In the genomic region with DNA sequence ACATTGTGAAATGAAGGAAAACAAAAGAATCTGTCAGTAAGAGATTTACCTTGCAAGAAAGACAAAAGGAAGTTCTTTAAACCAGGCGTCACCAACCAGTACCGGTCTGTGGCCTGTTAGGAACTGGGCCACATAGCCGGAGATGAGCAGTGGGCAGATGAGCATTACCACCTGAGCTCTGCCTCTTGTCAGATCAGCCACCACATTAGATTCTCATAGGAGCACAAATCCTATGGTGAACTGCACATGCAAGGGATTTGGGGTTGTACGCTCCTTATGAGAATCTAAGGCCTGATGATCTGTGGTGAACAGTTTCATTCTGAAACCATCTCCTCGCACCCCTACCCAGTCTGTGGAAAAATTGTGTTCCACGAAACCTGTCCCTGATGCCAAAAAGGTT, we compare ENCODE assay signal across 26 cellular contexts.
DNase-seq lines count a peak whose midpoint lies in the region; ATAC-seq and TF ChIP-seq lines count a peak whose summit lies in the region.
"Had no signal": no experiment of that assay in that cellular context is flagged by ENCODE, and none has a peak within 500 bp of the region (broad histone marks: within the 10 kb centered on the region; RNA-seq: fewer than 3 reads in every experiment).

No MANE protein-coding gene starts in this region.

- no peaks in the 10 kb centered on the region for H3K36me3 ChIP-seq in GM23338 (ENCODE audit: insufficient read depth)
- H3K36me3 ChIP-seq: BE2C, thoracic aorta had no signal

- no peak for TF ChIP-seq CTCF in GM23338 (conservative IDR thresholded peaks at IDR 0.05; ENCODE audit: low read depth in 2 of 2)

- H3K9me3 Mint-ChIP-seq in activated naive CD4-positive, alpha-beta T cell treated with anti-CD3 and anti-CD28 coated beads, Interleukin-2, amount 10 ng/mL, durations not matched to agents 7 days and 5 days: peaks cover 38% of the 10 kb centered on the region
- peaks cover 17% of the 10 kb centered on the region for H3K9me3 Mint-ChIP-seq in activated naive CD4-positive, alpha-beta T cell treated with anti-CD3 and anti-CD28 coated beads for 36 hours
- H3K9me3 Mint-ChIP-seq in activated CD8-positive, alpha-beta T cell treated with anti-CD3 and anti-CD28 coated beads, Interleukin-2, amount 10 ng/mL, durations not matched to agents 7 days and 5 days (ENCODE audit: insufficient read depth): peaks cover 27% of the 10 kb centered on the region
- H3K9me3 Mint-ChIP-seq in immature natural killer cell: no peaks in the 10 kb centered on the region
- peaks cover 17% of the 10 kb centered on the region for H3K9me3 Mint-ChIP-seq in GM23338

- H3K27ac Mint-ChIP-seq in activated naive CD4-positive, alpha-beta T cell treated with anti-CD3 and anti-CD28 coated beads, Interleukin-2, amount 10 ng/mL, durations not matched to agents 7 days and 5 days: peak overlapping the region; percentile 0
- no peak overlapping the region for H3K27ac Mint-ChIP-seq in activated naive CD4-positive, alpha-beta T cell treated with anti-CD3 and anti-CD28 coated beads for 36 hours
- peak overlapping the region; percentile 79 for H3K27ac Mint-ChIP-seq in activated CD8-positive, alpha-beta T cell treated with anti-CD3 and anti-CD28 coated beads, Interleukin-2, amount 10 ng/mL, durations not matched to agents 7 days and 5 days
- H3K27ac Mint-ChIP-seq in immature natural killer cell: peak overlapping the region; percentile 40 to 96 (median 86)
- H3K27ac Mint-ChIP-seq in GM23338: no peak overlapping the region

- no peaks in the 10 kb centered on the region for H3K9me2 ChIP-seq in GM23338 (ENCODE audit: insufficient read depth)

- no peaks in the 10 kb centered on the region for H3K27me3 Mint-ChIP-seq in activated naive CD4-positive, alpha-beta T cell treated with anti-CD3 and anti-CD28 coated beads, Interleukin-2, amount 10 ng/mL, durations not matched to agents 7 days and 5 days
- H3K27me3 Mint-ChIP-seq in activated naive CD4-positive, alpha-beta T cell treated with anti-CD3 and anti-CD28 coated beads for 36 hours (ENCODE audit: low read depth): no peaks in the 10 kb centered on the region
- no peaks in the 10 kb centered on the region for H3K27me3 Mint-ChIP-seq in activated CD8-positive, alpha-beta T cell treated with anti-CD3 and anti-CD28 coated beads, Interleukin-2, amount 10 ng/mL, durations not matched to agents 7 days and 5 days (ENCODE audit: low read depth)
- peaks cover 2 to 7% (median 3%) of the 10 kb centered on the region in 3 donors for H3K27me3 Mint-ChIP-seq in immature natural killer cell (ENCODE audit: low read depth in 3 of 3)
- H3K27me3 Mint-ChIP-seq in GM23338 (ENCODE audit: insufficient read depth, low read depth, poor library complexity): peaks cover 3% of the 10 kb centered on the region
- H3K27me3 Mint-ChIP-seq: activated CD4-positive, alpha-beta memory T cell treated with anti-CD3 and anti-CD28 coated beads, Interleukin-2, amount 10 ng/mL, durations not matched to agents 7 days and 5 days had no signal

- no peak for DNase-seq in activated naive CD4-positive, alpha-beta T cell treated with anti-CD3 and anti-CD28 coated beads, Interleukin-2, amount 10 ng/mL, durations not matched to agents 7 days and 5 days
- DNase-seq in activated naive CD4-positive, alpha-beta T cell treated with anti-CD3 and anti-CD28 coated beads for 36 hours: no peak
- DNase-seq in activated CD8-positive, alpha-beta T cell treated with anti-CD3 and anti-CD28 coated beads, Interleukin-2, amount 10 ng/mL, durations not matched to agents 7 days and 5 days: no peak
- DNase-seq in immature natural killer cell (peak in 1 of 3 donors; percentile 34), GM23338 (ENCODE audit: low spot score) (no peak)
- DNase-seq: ACHN; activated CD4-positive, alpha-beta memory T cell treated with anti-CD3 and anti-CD28 coated beads, Interleukin-2, amount 10 ng/mL, durations not matched to agents 7 days and 5 days; BE2C; effector CD8-positive, alpha-beta T cell; hypothalamus; Karpas-422; left cardiac atrium; mucosa of descending colon; NCI-H2029; NCI-H524; OCI-M1; retina; stimulated activated naive CD4-positive, alpha-beta T cell treated with Interleukin-2 at 50 U/mL for 16 hours had no signal

- peaks cover 43% of the 10 kb centered on the region for H3K4me1 Mint-ChIP-seq in activated naive CD4-positive, alpha-beta T cell treated with anti-CD3 and anti-CD28 coated beads, Interleukin-2, amount 10 ng/mL, durations not matched to agents 7 days and 5 days
- H3K4me1 Mint-ChIP-seq in activated naive CD4-positive, alpha-beta T cell treated with anti-CD3 and anti-CD28 coated beads for 36 hours (ENCODE audit: low read depth): peaks cover 36% of the 10 kb centered on the region
- peaks cover 47% of the 10 kb centered on the region for H3K4me1 Mint-ChIP-seq in activated CD8-positive, alpha-beta T cell treated with anti-CD3 and anti-CD28 coated beads, Interleukin-2, amount 10 ng/mL, durations not matched to agents 7 days and 5 days (ENCODE audit: low read depth)
- H3K4me1 Mint-ChIP-seq in immature natural killer cell (peaks cover 15 to 18% of the 10 kb centered on the region in 2 donors), GM23338 (no peaks in the 10 kb centered on the region)
- H3K4me1 Mint-ChIP-seq: neural crest cell had no signal

- H4K20me1 ChIP-seq in GM23338 (replicated peaks; ENCODE audit: insufficient read depth): no peaks in the 10 kb centered on the region

- no peaks in the 10 kb centered on the region for H3K4me1 ChIP-seq in GM23338 (ENCODE audit: insufficient read depth)
- H3K4me1 ChIP-seq: BE2C, parathyroid adenoma had no signal

- H3K4me2 ChIP-seq in GM23338: no peak overlapping the region

- POLR2A ChIA-PET in activated CD8-positive, alpha-beta T cell treated with anti-CD3 and anti-CD28 coated beads, Interleukin-2, amount 10 ng/mL, durations not matched to agents 7 days and 5 days (lab: Charles Lee): no interaction called here

- H3F3A ChIP-seq in GM23338 (replicated peaks; ENCODE audit: low read depth): no peaks in the 10 kb centered on the region

- H3K4me3 ChIP-seq in GM23338: no peak overlapping the region
- H3K4me3 ChIP-seq: coronary artery, mucosa of descending colon, thoracic aorta had no signal

- no peak overlapping the region for H3K4me3 Mint-ChIP-seq in activated naive CD4-positive, alpha-beta T cell treated with anti-CD3 and anti-CD28 coated beads, Interleukin-2, amount 10 ng/mL, durations not matched to agents 7 days and 5 days
- no peak overlapping the region for H3K4me3 Mint-ChIP-seq in activated naive CD4-positive, alpha-beta T cell treated with anti-CD3 and anti-CD28 coated beads for 36 hours
- H3K4me3 Mint-ChIP-seq in activated CD8-positive, alpha-beta T cell treated with anti-CD3 and anti-CD28 coated beads, Interleukin-2, amount 10 ng/mL, durations not matched to agents 7 days and 5 days: no peak overlapping the region
- H3K4me3 Mint-ChIP-seq in immature natural killer cell (peak overlapping the region in 4 of 5 donors; percentile 42 to 75 (median 64)), GM23338 (no peak overlapping the region)
- H3K4me3 Mint-ChIP-seq: activated CD4-positive, alpha-beta memory T cell treated with anti-CD3 and anti-CD28 coated beads, Interleukin-2, amount 10 ng/mL, durations not matched to agents 7 days and 5 days; neural crest cell had no signal

- no peaks in the 10 kb centered on the region for H3K27me3 ChIP-seq in GM23338 (ENCODE audit: insufficient read depth)
- H3K27me3 ChIP-seq: BE2C had no signal

- no peak overlapping the region for H3K27ac ChIP-seq in GM23338 (ENCODE audit: low read depth)
- H3K27ac ChIP-seq: coronary artery, parathyroid adenoma, RWPE1, thoracic aorta had no signal

- H3K79me2 ChIP-seq in GM23338 (replicated peaks; ENCODE audit: insufficient read depth): no peaks in the 10 kb centered on the region
- H3K79me2 ChIP-seq: parathyroid adenoma had no signal

- intact Hi-C loops in activated naive CD4-positive, alpha-beta T cell treated with anti-CD3 and anti-CD28 coated beads for 36 hours (cut with micrococcal nuclease): no loop called here

- no peak overlapping the region for H2AFZ ChIP-seq in GM23338
- H2AFZ ChIP-seq: parathyroid adenoma had no signal

- CTCF ChIA-PET in activated naive CD4-positive, alpha-beta T cell treated with anti-CD3 and anti-CD28 coated beads, Interleukin-2, amount 10 ng/mL, durations not matched to agents 7 days and 5 days (lab: Charles Lee): no interaction called here
- CTCF ChIA-PET in activated naive CD4-positive, alpha-beta T cell treated with anti-CD3 and anti-CD28 coated beads for 36 hours (lab: Charles Lee): interaction anchor here (0.7 kb wide), 1 partner anchor 13 kb away, joined by 3 read pairs; no protein-coding TSS in a partner anchor
- CTCF ChIA-PET in activated CD8-positive, alpha-beta T cell treated with anti-CD3 and anti-CD28 coated beads, Interleukin-2, amount 10 ng/mL, durations not matched to agents 7 days and 5 days (lab: Charles Lee): no interaction called here

- peaks cover 71% of the 10 kb centered on the region for H3K36me3 Mint-ChIP-seq in activated naive CD4-positive, alpha-beta T cell treated with anti-CD3 and anti-CD28 coated beads, Interleukin-2, amount 10 ng/mL, durations not matched to agents 7 days and 5 days
- H3K36me3 Mint-ChIP-seq in activated naive CD4-positive, alpha-beta T cell treated with anti-CD3 and anti-CD28 coated beads for 36 hours (ENCODE audit: low read depth): peaks cover 17% of the 10 kb centered on the region
- peaks cover 64% of the 10 kb centered on the region for H3K36me3 Mint-ChIP-seq in activated CD8-positive, alpha-beta T cell treated with anti-CD3 and anti-CD28 coated beads, Interleukin-2, amount 10 ng/mL, durations not matched to agents 7 days and 5 days (ENCODE audit: low read depth)
- H3K36me3 Mint-ChIP-seq in immature natural killer cell (no peaks in the 10 kb centered on the region), GM23338 (ENCODE audit: low read depth) (peaks cover 15% of the 10 kb centered on the region; the same call in 2 of the 3 replicates)

- ATAC-seq in activated CD8-positive, alpha-beta T cell treated with anti-CD3 and anti-CD28 coated beads, Interleukin-2, amount 10 ng/mL, durations not matched to agents 7 days and 5 days: peak; percentile 33
- ATAC-seq in GM23338: no peak
- ATAC-seq in HG02642 (IDR thresholded peaks at IDR 0.05; ENCODE audit: poor library complexity, unreplicated experiment): no peak
- ATAC-seq in GM19324 (IDR thresholded peaks at IDR 0.05; ENCODE audit: low FRiP score, unreplicated experiment): no peak
- ATAC-seq: HCT116, left cardiac atrium, mucosa of descending colon had no signal

TF ChIP-seq in GM23338, 12 proteins besides CTCF, POLR2A, EP300 and RAD21 (continues in another document):
- TF ChIP-seq NANOG (IDR thresholded peaks at IDR 0.05; ENCODE audit: borderline replicate concordance) (no peak), ZNF331 (CRISPR knock-in tag; IDR thresholded peaks at IDR 0.05; ENCODE audit: low read depth) (no peak), POLR2AphosphoS5 (IDR thresholded peaks at IDR 0.05; ENCODE audit: low read depth) (no peak), EZH2 (IDR thresholded peaks at IDR 0.05; ENCODE audit: low read depth, unreplicated experiment) (no peak), ZNF114 (CRISPR knock-in tag; IDR thresholded peaks at IDR 0.05) (no peak), STAT1 (IDR thresholded peaks at IDR 0.05; ENCODE audit: unreplicated experiment) (no peak)

Comparison
In these comparisons a context has a peak if more than half of its experiments do, and no peak if none do; other contexts are left out.
1. H3K27ac Mint-ChIP-seq: peak in activated naive CD4-positive, alpha-beta T cell treated with anti-CD3 and anti-CD28 coated beads, Interleukin-2, amount 10 ng/mL, durations not matched to agents 7 days and 5 days (single experiment), activated CD8-positive, alpha-beta T cell treated with anti-CD3 and anti-CD28 coated beads, Interleukin-2, amount 10 ng/mL, durations not matched to agents 7 days and 5 days (single experiment) and immature natural killer cell (6 of 6); none in activated naive CD4-positive, alpha-beta T cell treated with anti-CD3 and anti-CD28 coated beads for 36 hours (single experiment) and GM23338 (single experiment).
2. H3K4me3 Mint-ChIP-seq: peak in immature natural killer cell (4 of 5); none in activated naive CD4-positive, alpha-beta T cell treated with anti-CD3 and anti-CD28 coated beads, Interleukin-2, amount 10 ng/mL, durations not matched to agents 7 days and 5 days (single experiment), activated naive CD4-positive, alpha-beta T cell treated with anti-CD3 and anti-CD28 coated beads for 36 hours (single experiment), activated CD8-positive, alpha-beta T cell treated with anti-CD3 and anti-CD28 coated beads, Interleukin-2, amount 10 ng/mL, durations not matched to agents 7 days and 5 days (single experiment) and GM23338 (single experiment).